8 cellular contexts compared by ENCODE assay signal in genomic region chr12:57242691-57243454, GRCh38. TPM values are rescaled to one million over a fixed set of nuclear protein-coding genes. Genes with fewer than 3 reads are reported as not detected.
A peak's percentile ranks its signal among the peaks of the same experiment; 100 is the strongest.
DNase-seq lines count a peak whose midpoint lies in the region; ATAC-seq and TF ChIP-seq lines count a peak whose summit lies in the region.

No MANE protein-coding gene starts in this region.

- H3K9me3 Mint-ChIP-seq in CD4-positive, alpha-beta T cell = no peaks in the 10 kb centered on the region

- WGBS in iPS DF 6.9 (ENCODE audit: insufficient coverage, insufficient read length) = no CpG with 5 or more reads among the region's 45 CpGs

- H3K27me3 Mint-ChIP-seq in CD4-positive, alpha-beta T cell = peaks cover 63% of the 10 kb centered on the region

- no peaks in the 10 kb centered on the region for H3K36me3 Mint-ChIP-seq in CD4-positive, alpha-beta T cell (ENCODE audit: low read depth)

- peak overlapping the region; percentile 82 for H3K4me3 Mint-ChIP-seq in CD4-positive, alpha-beta T cell

- CTCF ChIA-PET in CD4-positive, alpha-beta T cell (lab: Charles Lee) = interaction anchor here (0.6 to 10.7 kb wide), 11 partner anchors 13 to 1174 kb away, joined by 3 to 225 read pairs (median 6); partner anchors contain the start of genes NXPH4, SHMT2 and STAT6

- H3K4me3 ChIP-seq in iPS DF 6.9 (ENCODE audit: low read length) = peak overlapping the region; percentile 38; the same call in 1 of the 2 replicates

- intact Hi-C loops in CD4-positive, alpha-beta T cell (cut with DNase I, micrococcal nuclease) = loop anchor here (1.0 to 5.0 kb wide), 3 partner anchors 29 to 116 kb away; partner anchors contain the start of gene LRP1 (in 1 of the 2)

- no peak overlapping the region for H3K27ac ChIP-seq in CD4-positive, alpha-beta T cell (ENCODE audit: low read depth, low read length)
- H3K27ac ChIP-seq in angular gyrus (ENCODE audit: low read depth, low read length) (peak overlapping the region; percentile 13), iPS DF 6.9 (ENCODE audit: low read length) (no peak overlapping the region)

- DNase-seq in CD4-positive, alpha-beta T cell = peak; percentile 41 to 72 (median 57)
- DNase-seq in NAMALWA (ENCODE audit: low spot score) (peak; percentile 97), iPS DF 6.9 (ENCODE audit: low read depth, low spot score) (no peak)
- peak; percentile 81 for DNase-seq in stimulated activated CD4-positive, alpha-beta T cell treated with anti-CD3 and anti-CD28 coated beads, Interleukin-15, amount 100 ng/mL, for 24 hours

- H3K4me1 ChIP-seq in iPS DF 6.9 (ENCODE audit: control insufficient read depth, insufficient read depth, low read length) = peaks cover 12% of the 10 kb centered on the region

- no peak overlapping the region for H3K27ac Mint-ChIP-seq in CD4-positive, alpha-beta T cell

- peaks cover 47% of the 10 kb centered on the region for H3K27me3 ChIP-seq in CD4-positive, alpha-beta T cell (ENCODE audit: control insufficient read depth, insufficient read depth, low read length)
- H3K27me3 ChIP-seq in iPS DF 6.9 (ENCODE audit: control insufficient read depth, insufficient read depth, low read length) = peaks cover 35% of the 10 kb centered on the region

- H3K4me1 Mint-ChIP-seq in CD4-positive, alpha-beta T cell (ENCODE audit: low read depth) = peaks cover 61% of the 10 kb centered on the region

- peak; percentile 63 for TF ChIP-seq CTCF in CD4-positive, alpha-beta T cell (IDR thresholded peaks at IDR 0.05)

- POLR2A ChIA-PET in CD4-positive, alpha-beta T cell (lab: Charles Lee) = interaction anchor here (0.6 to 4.3 kb wide), 12 partner anchors 10 to 517 kb away, joined by 3 to 19 read pairs (median 4); partner anchors contain the start of genes NACA, NEMP1 and SHMT2

- no peaks in the 10 kb centered on the region for H3K36me3 ChIP-seq in iPS DF 6.9 (ENCODE audit: control insufficient read depth, insufficient read depth, low read length)

- H3K9me3 ChIP-seq in CD4-positive, alpha-beta T cell (ENCODE audit: control insufficient read depth, low read length) = no peaks in the 10 kb centered on the region
- no peaks in the 10 kb centered on the region for H3K9me3 ChIP-seq in iPS DF 6.9 (ENCODE audit: control insufficient read depth, insufficient read depth, low read length)

- no peak for ATAC-seq in CD4-positive, alpha-beta T cell (ENCODE audit: poor library complexity)
- ATAC-seq in GM19438 (IDR thresholded peaks at IDR 0.05; ENCODE audit: low read depth, unreplicated experiment) = peak; percentile 38
- peak; percentile 8; the same call in 1 of the 3 replicates for ATAC-seq in SK-N-SH treated with all-trans-retinoic acid at 6 μM for 48 hours
- ATAC-seq in GM21515 (IDR thresholded peaks at IDR 0.05; ENCODE audit: unreplicated experiment) = no peak

TF ChIP-seq in SK-N-SH treated with all-trans-retinoic acid at 6 μM for 48 hours, 23 proteins besides CTCF, POLR2A, EP300 and RAD21:
- TF ChIP-seq ZNF565 (CRISPR knock-in tag; conservative IDR thresholded peaks at IDR 0.05; ENCODE audit: low read depth) (no peak), ZNF70 (CRISPR knock-in tag; IDR thresholded peaks at IDR 0.05) (no peak), ARNTL (CRISPR knock-in tag; IDR thresholded peaks at IDR 0.05; ENCODE audit: borderline replicate concordance, low read depth) (no peak), SNAI2 (CRISPR knock-in tag; IDR thresholded peaks at IDR 0.05) (no peak), ISL1 (CRISPR knock-in tag; IDR thresholded peaks at IDR 0.05) (no peak), CSRNP3 (CRISPR knock-in tag; IDR thresholded peaks at IDR 0.05) (no peak), ZC3H10 (CRISPR knock-in tag; IDR thresholded peaks at IDR 0.05) (no peak), PPARA (CRISPR knock-in tag; IDR thresholded peaks at IDR 0.05; ENCODE audit: borderline replicate concordance) (no peak), RARB (CRISPR knock-in tag; IDR thresholded peaks at IDR 0.05) (no peak), TOX (CRISPR knock-in tag; IDR thresholded peaks at IDR 0.05; ENCODE audit: borderline replicate concordance) (no peak), PATZ1 (CRISPR knock-in tag; IDR thresholded peaks at IDR 0.05; ENCODE audit: borderline replicate concordance) (no peak)
- TF ChIP-seq, protein P1, sequence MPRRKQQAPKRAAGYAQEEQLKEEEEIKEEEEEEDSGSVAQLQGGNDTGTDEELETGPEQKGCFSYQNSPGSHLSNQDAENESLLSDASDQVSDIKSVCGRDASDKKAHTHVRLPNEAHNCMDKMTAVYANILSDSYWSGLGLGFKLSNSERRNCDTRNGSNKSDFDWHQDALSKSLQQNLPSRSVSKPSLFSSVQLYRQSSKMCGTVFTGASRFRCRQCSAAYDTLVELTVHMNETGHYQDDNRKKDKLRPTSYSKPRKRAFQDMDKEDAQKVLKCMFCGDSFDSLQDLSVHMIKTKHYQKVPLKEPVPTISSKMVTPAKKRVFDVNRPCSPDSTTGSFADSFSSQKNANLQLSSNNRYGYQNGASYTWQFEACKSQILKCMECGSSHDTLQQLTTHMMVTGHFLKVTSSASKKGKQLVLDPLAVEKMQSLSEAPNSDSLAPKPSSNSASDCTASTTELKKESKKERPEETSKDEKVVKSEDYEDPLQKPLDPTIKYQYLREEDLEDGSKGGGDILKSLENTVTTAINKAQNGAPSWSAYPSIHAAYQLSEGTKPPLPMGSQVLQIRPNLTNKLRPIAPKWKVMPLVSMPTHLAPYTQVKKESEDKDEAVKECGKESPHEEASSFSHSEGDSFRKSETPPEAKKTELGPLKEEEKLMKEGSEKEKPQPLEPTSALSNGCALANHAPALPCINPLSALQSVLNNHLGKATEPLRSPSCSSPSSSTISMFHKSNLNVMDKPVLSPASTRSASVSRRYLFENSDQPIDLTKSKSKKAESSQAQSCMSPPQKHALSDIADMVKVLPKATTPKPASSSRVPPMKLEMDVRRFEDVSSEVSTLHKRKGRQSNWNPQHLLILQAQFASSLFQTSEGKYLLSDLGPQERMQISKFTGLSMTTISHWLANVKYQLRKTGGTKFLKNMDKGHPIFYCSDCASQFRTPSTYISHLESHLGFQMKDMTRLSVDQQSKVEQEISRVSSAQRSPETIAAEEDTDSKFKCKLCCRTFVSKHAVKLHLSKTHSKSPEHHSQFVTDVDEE (CRISPR knock-in tag; IDR thresholded peaks at IDR 0.05) = no peak

RNA-seq across cellular contexts. Expression of gene STAC3, which starts 8.1 kb away (rescaled TPM):
- total RNA-seq in CD4-positive, alpha-beta T cell = 1 to 10 TPM; 2.0 to 3.0 TPM

RNA-seq across cellular contexts. Expression of gene SHMT2, which starts 13.4 kb away (rescaled TPM):
- total RNA-seq in CD4-positive, alpha-beta T cell = 10 to 100 TPM; 21.3 to 22.2 TPM

RNA-seq across cellular contexts. Expression of gene NXPH4, which starts 26.3 kb away (rescaled TPM):
- not detected for total RNA-seq in CD4-positive, alpha-beta T cell

Comparison
In these comparisons a context has a peak if more than half of its experiments do, and no peak if none do; other contexts are left out.
1. ATAC-seq: peak in GM19438 (single experiment) and SK-N-SH treated with all-trans-retinoic acid at 6 μM for 48 hours (single experiment); none in CD4-positive, alpha-beta T cell (single experiment) and GM21515 (single experiment).